Comparison of ENCODE assay signal across 12 cellular contexts in the genomic region with DNA sequence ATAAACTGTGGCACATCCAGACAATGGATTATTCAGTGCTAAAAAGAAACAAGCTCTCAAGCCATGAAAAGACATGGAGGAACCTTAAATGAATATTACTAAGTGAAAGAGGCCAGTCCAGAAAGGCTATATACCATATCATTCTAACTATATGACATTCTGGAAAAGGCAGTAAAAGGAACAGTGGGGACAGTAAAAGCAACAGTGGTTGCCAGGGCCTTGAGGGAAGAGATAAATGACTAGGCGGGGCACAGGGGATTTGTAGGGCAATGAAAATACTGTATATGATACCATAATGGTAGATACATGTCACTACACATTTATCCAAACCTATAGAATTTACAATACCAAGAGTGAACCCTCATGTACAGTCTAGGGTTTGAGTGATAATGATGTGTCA.
DNase-seq lines count a peak whose midpoint lies in the region; ATAC-seq and TF ChIP-seq lines count a peak whose summit lies in the region.
"Had no signal": no experiment of that assay in that cellular context is flagged by ENCODE, and none has a peak within 500 bp of the region (broad histone marks: within the 10 kb centered on the region; RNA-seq: fewer than 3 reads in every experiment).

No MANE protein-coding gene starts in this region.

- no peaks in the 10 kb centered on the region for H3K9me3 ChIP-seq in T-helper 17 cell (ENCODE audit: control insufficient read depth, low read length, poor library complexity, severe bottlenecking)
- H3K9me3 ChIP-seq in CD4-positive, alpha-beta T cell (ENCODE audit: control insufficient read depth, low read length), result no peaks in the 10 kb centered on the region
- H3K9me3 ChIP-seq: Caco-2 had no signal

- peak overlapping the region; percentile 32 for H3K27ac Mint-ChIP-seq in activated naive CD4-positive, alpha-beta T cell treated with anti-CD3 and anti-CD28 coated beads, Interleukin-2, amount 50 U/mL, for 24 hours
- H3K27ac Mint-ChIP-seq in activated naive CD4-positive, alpha-beta T cell treated with anti-CD3 and anti-CD28 coated beads, Interleukin-2, amount 50 U/mL, for 72 hours, result peak overlapping the region in 1 of 2 donors; percentile 4
- peak overlapping the region; percentile 16 for H3K27ac Mint-ChIP-seq in T-helper 17 cell
- peak overlapping the region; percentile 35 for H3K27ac Mint-ChIP-seq in stimulated activated effector memory CD8-positive, alpha-beta T cell treated with anti-CD3 and anti-CD28 coated beads, Interleukin-12 subunit alpha, Interleukin-12 subunit beta, amount 100 ng/mL, for 72 hours
- H3K27ac Mint-ChIP-seq in CD4-positive, alpha-beta T cell, result no peak overlapping the region
- H3K27ac Mint-ChIP-seq: B cell, H9 had no signal

- POLR2A ChIA-PET in CD4-positive, alpha-beta T cell (lab: Charles Lee), result no interaction called here

- no peak overlapping the region for H3K27ac ChIP-seq in CD4-positive, alpha-beta T cell (ENCODE audit: low read depth, low read length)
- H3K27ac ChIP-seq: BLaER1 treated with 17β-estradiol and CSF1 and Interleukin-3, amounts not matched to agents 10 nM and 100 nM had no signal

- TF ChIP-seq CTCF in CD4-positive, alpha-beta T cell (IDR thresholded peaks at IDR 0.05), result no peak

- intact Hi-C loops in CD4-positive, alpha-beta T cell (cut with DNase I, micrococcal nuclease), result no loop called here

- CTCF ChIA-PET in CD4-positive, alpha-beta T cell (lab: Charles Lee), result no interaction called here

- no peaks in the 10 kb centered on the region for H3K27me3 ChIP-seq in CD4-positive, alpha-beta T cell (ENCODE audit: control insufficient read depth, insufficient read depth, low read length)
- H3K27me3 ChIP-seq: BLaER1 treated with 17β-estradiol and CSF1 and Interleukin-3, amounts not matched to agents 10 nM and 100 nM had no signal

- no peaks in the 10 kb centered on the region for H3K27me3 Mint-ChIP-seq in activated naive CD4-positive, alpha-beta T cell treated with anti-CD3 and anti-CD28 coated beads, Interleukin-2, amount 50 U/mL, for 24 hours
- H3K27me3 Mint-ChIP-seq in T-helper 17 cell, result no peaks in the 10 kb centered on the region
- no peaks in the 10 kb centered on the region for H3K27me3 Mint-ChIP-seq in CD4-positive, alpha-beta T cell
- H3K27me3 Mint-ChIP-seq: B cell, IgD-negative memory B cell had no signal

- no peak overlapping the region for H3K4me3 Mint-ChIP-seq in activated naive CD4-positive, alpha-beta T cell treated with anti-CD3 and anti-CD28 coated beads, Interleukin-2, amount 50 U/mL, for 24 hours
- H3K4me3 Mint-ChIP-seq in T-helper 17 cell, result no peak overlapping the region
- no peak overlapping the region for H3K4me3 Mint-ChIP-seq in stimulated activated effector memory CD8-positive, alpha-beta T cell treated with anti-CD3 and anti-CD28 coated beads, Interleukin-12 subunit alpha, Interleukin-12 subunit beta, amount 100 ng/mL, for 72 hours
- no peak overlapping the region for H3K4me3 Mint-ChIP-seq in CD4-positive, alpha-beta T cell
- H3K4me3 Mint-ChIP-seq: B cell, H9, IgD-negative memory B cell had no signal

- no peak for ATAC-seq in activated naive CD4-positive, alpha-beta T cell treated with anti-CD3 and anti-CD28 coated beads, Interleukin-2, amount 50 U/mL, for 72 hours
- ATAC-seq in T-helper 17 cell (no peak), GM21786 (IDR thresholded peaks at IDR 0.05; ENCODE audit: unreplicated experiment) (no peak)
- no peak for ATAC-seq in stimulated activated effector memory CD8-positive, alpha-beta T cell treated with anti-CD3 and anti-CD28 coated beads, Interleukin-12 subunit alpha, Interleukin-12 subunit beta, amount 100 ng/mL, for 72 hours
- ATAC-seq in CD4-positive, alpha-beta T cell (ENCODE audit: poor library complexity), result no peak
- ATAC-seq: HepG2 had no signal

- peaks cover 32% of the 10 kb centered on the region for H3K36me3 Mint-ChIP-seq in activated naive CD4-positive, alpha-beta T cell treated with anti-CD3 and anti-CD28 coated beads, Interleukin-2, amount 50 U/mL, for 24 hours
- peaks cover 23 to 31% of the 10 kb centered on the region in 2 donors for H3K36me3 Mint-ChIP-seq in activated naive CD4-positive, alpha-beta T cell treated with anti-CD3 and anti-CD28 coated beads, Interleukin-2, amount 50 U/mL, for 72 hours
- no peaks in the 10 kb centered on the region for H3K36me3 Mint-ChIP-seq in T-helper 17 cell (ENCODE audit: low read depth)
- H3K36me3 Mint-ChIP-seq in stimulated activated effector memory CD8-positive, alpha-beta T cell treated with anti-CD3 and anti-CD28 coated beads, Interleukin-12 subunit alpha, Interleukin-12 subunit beta, amount 100 ng/mL, for 72 hours, result peaks cover 52% of the 10 kb centered on the region
- H3K36me3 Mint-ChIP-seq in CD4-positive, alpha-beta T cell (ENCODE audit: low read depth), result peaks cover 56% of the 10 kb centered on the region

- no peaks in the 10 kb centered on the region for H3K9me3 Mint-ChIP-seq in activated naive CD4-positive, alpha-beta T cell treated with anti-CD3 and anti-CD28 coated beads, Interleukin-2, amount 50 U/mL, for 24 hours
- no peaks in the 10 kb centered on the region for H3K9me3 Mint-ChIP-seq in activated naive CD4-positive, alpha-beta T cell treated with anti-CD3 and anti-CD28 coated beads, Interleukin-2, amount 50 U/mL, for 72 hours
- no peaks in the 10 kb centered on the region for H3K9me3 Mint-ChIP-seq in stimulated activated effector memory CD8-positive, alpha-beta T cell treated with anti-CD3 and anti-CD28 coated beads, Interleukin-12 subunit alpha, Interleukin-12 subunit beta, amount 100 ng/mL, for 72 hours
- peaks cover 2% of the 10 kb centered on the region for H3K9me3 Mint-ChIP-seq in CD4-positive, alpha-beta T cell
- H3K9me3 Mint-ChIP-seq: H9 had no signal

- no peak for DNase-seq in activated naive CD4-positive, alpha-beta T cell treated with anti-CD3 and anti-CD28 coated beads, Interleukin-2, amount 50 U/mL, for 72 hours (ENCODE audit: low spot score in 2 of 2)
- no peak for DNase-seq in T-helper 17 cell
- DNase-seq in stimulated activated effector memory CD8-positive, alpha-beta T cell treated with anti-CD3 and anti-CD28 coated beads, Interleukin-12 subunit alpha, Interleukin-12 subunit beta, amount 100 ng/mL, for 72 hours (ENCODE audit: low spot score in 2 of 2), result no peak
- DNase-seq in CD4-positive, alpha-beta T cell, result no peak
- DNase-seq: Caco-2, H9 had no signal

- H3K4me1 Mint-ChIP-seq in activated naive CD4-positive, alpha-beta T cell treated with anti-CD3 and anti-CD28 coated beads, Interleukin-2, amount 50 U/mL, for 24 hours, result peaks cover 21% of the 10 kb centered on the region
- peaks cover 13% of the 10 kb centered on the region for H3K4me1 Mint-ChIP-seq in T-helper 17 cell
- H3K4me1 Mint-ChIP-seq in stimulated activated effector memory CD8-positive, alpha-beta T cell treated with anti-CD3 and anti-CD28 coated beads, Interleukin-12 subunit alpha, Interleukin-12 subunit beta, amount 100 ng/mL, for 72 hours, result peaks cover 12% of the 10 kb centered on the region
- peaks cover 24% of the 10 kb centered on the region for H3K4me1 Mint-ChIP-seq in CD4-positive, alpha-beta T cell (ENCODE audit: low read depth)
- H3K4me1 Mint-ChIP-seq: H9 had no signal
